8 cellular contexts compared by ENCODE assay signal in the genomic region with DNA sequence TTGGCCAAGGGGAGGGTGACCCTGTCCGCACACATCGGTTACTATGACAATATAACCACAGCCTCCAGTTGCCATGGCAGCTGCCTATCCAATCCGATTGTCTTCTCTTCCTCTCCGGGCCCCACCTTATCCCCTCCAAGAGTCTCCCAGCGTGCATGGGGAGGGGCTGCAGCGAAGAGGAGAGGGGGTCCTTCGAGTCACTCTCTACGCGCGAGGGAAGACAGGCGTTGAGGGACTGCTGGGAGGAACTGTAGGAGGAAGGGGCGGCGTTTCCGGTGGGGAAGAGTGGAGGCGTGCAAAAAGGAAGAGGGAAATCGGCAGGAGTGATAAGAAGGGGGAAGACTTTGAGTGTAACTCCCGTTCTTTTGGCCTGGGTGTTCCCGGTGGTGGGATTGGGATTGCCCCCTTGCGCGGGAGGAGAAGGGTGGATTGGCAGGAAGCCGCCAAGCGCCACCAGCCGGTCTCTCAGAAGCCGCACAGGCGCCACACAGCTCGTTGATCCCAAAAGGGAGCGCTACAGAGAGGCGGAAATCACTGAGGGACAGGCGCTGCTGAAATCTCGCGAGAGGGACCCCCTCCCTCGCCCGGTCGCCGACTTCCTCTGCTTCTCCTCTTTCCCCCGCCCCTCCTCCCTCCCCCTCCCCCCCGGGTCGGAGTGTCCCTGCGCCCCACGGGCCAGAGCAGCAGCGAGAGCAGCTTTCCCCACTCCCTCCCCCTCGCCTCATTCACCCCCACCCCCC. TPM values are rescaled to one million over a fixed set of nuclear protein-coding genes. Genes with fewer than 3 reads are reported as not detected.
A peak's percentile ranks its signal among the peaks of the same experiment; 100 is the strongest.
DNase-seq lines count a peak whose midpoint lies in the region; ATAC-seq and TF ChIP-seq lines count a peak whose summit lies in the region.

No MANE protein-coding gene starts in this region.

- peak overlapping the region; percentile 95 for H3K4me3 Mint-ChIP-seq in activated naive CD8-positive, alpha-beta T cell

- H3K9me3 ChIP-seq in testis = no peaks in the 10 kb centered on the region

- H3K27me3 Mint-ChIP-seq in activated naive CD8-positive, alpha-beta T cell = no peaks in the 10 kb centered on the region

- WGBS in testis, 2 donors = 0% methylated on average over 22 to 39 of the region's 42 CpGs

- no peaks in the 10 kb centered on the region for H3K27me3 ChIP-seq in GM06990 (replicated peaks; ENCODE audit: control insufficient read depth, insufficient read depth, low read length)
- H3K27me3 ChIP-seq in testis = no peaks in the 10 kb centered on the region

- TF ChIP-seq CTCF in GM06990 (IDR thresholded peaks at IDR 0.05; ENCODE audit: insufficient read depth, low read length, poor library complexity, severe bottlenecking) (no peak), omental fat pad (IDR thresholded peaks at IDR 0.05) (no peak), testis (IDR thresholded peaks at IDR 0.05) (peak in 1 of 3 experiments; percentile 36)

- H3K4me1 Mint-ChIP-seq in activated naive CD8-positive, alpha-beta T cell (ENCODE audit: low read depth) = peaks cover 28% of the 10 kb centered on the region

- TF ChIP-seq POLR2A in testis (IDR thresholded peaks at IDR 0.05) = no peak

- H3K4me3 ChIP-seq in GM06990 (replicated peaks; ENCODE audit: low read depth, low read length) (peak overlapping the region; percentile 93), testis (peak overlapping the region; percentile 78 to 94)

- peak overlapping the region; percentile 100 for H3K27ac Mint-ChIP-seq in activated naive CD8-positive, alpha-beta T cell

- ATAC-seq in HG02610 (IDR thresholded peaks at IDR 0.05; ENCODE audit: unreplicated experiment) (peak; percentile 61), SK-N-SH treated with all-trans-retinoic acid at 6 μM for 48 hours (peak; percentile 77), omental fat pad (ENCODE audit: low FRiP score) (peak; percentile 85)

- no peaks in the 10 kb centered on the region for H3K9me3 Mint-ChIP-seq in activated naive CD8-positive, alpha-beta T cell (ENCODE audit: low read depth)

- peak overlapping the region; percentile 96 for H3K27ac ChIP-seq in testis

- intact Hi-C loops in testis (cut with DNase I; ENCODE audit: low total_unique reads) = no loop called here

- H3K36me3 ChIP-seq in GM06990 (ENCODE audit: control insufficient read depth, insufficient read depth, low read length) (no peaks in the 10 kb centered on the region), testis (ENCODE audit: low read depth, missing control alignments) (no peaks in the 10 kb centered on the region)

- peaks cover 6% of the 10 kb centered on the region for H3K4me1 ChIP-seq in testis

- DNase-seq in GM06990 (ENCODE audit: extremely low read depth, insufficient read length) = peak; percentile 97
- DNase-seq in NCI-H1092 treated with DMSO at 0.1 percent for 48 hours (lab: John Stamatoyannopoulos, UW) = peak; percentile 99
- DNase-seq in glomerular visceral epithelial cell (ENCODE audit: extremely low spot score) = peak; percentile 98
- peak; percentile 94 for DNase-seq in omental fat pad (ENCODE audit: low spot score)
- peak; percentile 98 for DNase-seq in testis

- peaks cover 4% of the 10 kb centered on the region for H3K36me3 Mint-ChIP-seq in activated naive CD8-positive, alpha-beta T cell

TF ChIP-seq in SK-N-SH treated with all-trans-retinoic acid at 6 μM for 48 hours, 23 proteins besides CTCF, POLR2A, EP300 and RAD21:
- TF ChIP-seq ESRRG (CRISPR knock-in tag; IDR thresholded peaks at IDR 0.05) (no peak), TCF4 (CRISPR knock-in tag; IDR thresholded peaks at IDR 0.05; ENCODE audit: borderline replicate concordance) (no peak), ARNTL (CRISPR knock-in tag; IDR thresholded peaks at IDR 0.05; ENCODE audit: borderline replicate concordance, low read depth) (no peak), ZC3H10 (CRISPR knock-in tag; IDR thresholded peaks at IDR 0.05) (no peak), ZNF565 (CRISPR knock-in tag; conservative IDR thresholded peaks at IDR 0.05; ENCODE audit: low read depth) (no peak), PPARA (CRISPR knock-in tag; IDR thresholded peaks at IDR 0.05; ENCODE audit: borderline replicate concordance) (no peak), PATZ1 (CRISPR knock-in tag; IDR thresholded peaks at IDR 0.05; ENCODE audit: borderline replicate concordance) (peak; percentile 84; the same call in 1 of the 2 replicates), ZNF70 (CRISPR knock-in tag; IDR thresholded peaks at IDR 0.05) (no peak), TOX (CRISPR knock-in tag; IDR thresholded peaks at IDR 0.05; ENCODE audit: borderline replicate concordance) (peak; percentile 35; the same call in 1 of the 2 replicates), RARB (CRISPR knock-in tag; IDR thresholded peaks at IDR 0.05) (peak; percentile 86; the same call in 1 of the 2 replicates), POU6F1 (CRISPR knock-in tag; IDR thresholded peaks at IDR 0.05; ENCODE audit: borderline replicate concordance, low read depth) (peak; percentile 92; the same call in 1 of the 2 replicates), ZFP3 (CRISPR knock-in tag; IDR thresholded peaks at IDR 0.05) (no peak), TSHZ2 (CRISPR knock-in tag; IDR thresholded peaks at IDR 0.05) (no peak)
- TF ChIP-seq, protein P1, sequence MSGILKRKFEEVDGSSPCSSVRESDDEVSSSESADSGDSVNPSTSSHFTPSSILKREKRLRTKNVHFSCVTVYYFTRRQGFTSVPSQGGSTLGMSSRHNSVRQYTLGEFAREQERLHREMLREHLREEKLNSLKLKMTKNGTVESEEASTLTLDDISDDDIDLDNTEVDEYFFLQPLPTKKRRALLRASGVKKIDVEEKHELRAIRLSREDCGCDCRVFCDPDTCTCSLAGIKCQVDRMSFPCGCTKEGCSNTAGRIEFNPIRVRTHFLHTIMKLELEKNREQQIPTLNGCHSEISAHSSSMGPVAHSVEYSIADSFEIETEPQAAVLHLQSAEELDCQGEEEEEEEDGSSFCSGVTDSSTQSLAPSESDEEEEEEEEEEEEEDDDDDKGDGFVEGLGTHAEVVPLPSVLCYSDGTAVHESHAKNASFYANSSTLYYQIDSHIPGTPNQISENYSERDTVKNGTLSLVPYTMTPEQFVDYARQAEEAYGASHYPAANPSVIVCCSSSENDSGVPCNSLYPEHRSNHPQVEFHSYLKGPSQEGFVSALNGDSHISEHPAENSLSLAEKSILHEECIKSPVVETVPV (CRISPR knock-in tag; IDR thresholded peaks at IDR 0.05) = no peak

RNA-seq across cellular contexts. Expression of gene SMG7, which starts 0.4 kb away (rescaled TPM):
- 10 to 100 TPM; 30.3 to 59.9 (median 38.4) TPM for total RNA-seq in omental fat pad
- total RNA-seq in testis = 100 to 1,000 TPM; 109 to 139 TPM
- 157 TPM for polyA plus RNA-seq in testis (ENCODE audit: insufficient read depth, low read depth, low replicate concordance)

RNA-seq across cellular contexts. Expression of gene NMNAT2, which starts 53.7 kb away (rescaled TPM):
- total RNA-seq in omental fat pad = 10 to 100 TPM in 1 of 4 donors, 1 to 10 TPM in 2, under 1 TPM in 1; 0.84 to 11.3 (median 5.2) TPM
- 10 to 100 TPM; 45.7 to 52.0 TPM for total RNA-seq in testis
- 23.6 TPM for polyA plus RNA-seq in testis (ENCODE audit: insufficient read depth, low read depth, low replicate concordance)

Comparison
In these comparisons a context has a peak if more than half of its experiments do, and no peak if none do; other contexts are left out.
1. Peak in every context shown above with its lines: DNase-seq, ATAC-seq, H3K4me3 ChIP-seq and H3K27ac ChIP-seq.